Comparison of ENCODE assay signal across 8 cellular contexts in the genomic region with DNA sequence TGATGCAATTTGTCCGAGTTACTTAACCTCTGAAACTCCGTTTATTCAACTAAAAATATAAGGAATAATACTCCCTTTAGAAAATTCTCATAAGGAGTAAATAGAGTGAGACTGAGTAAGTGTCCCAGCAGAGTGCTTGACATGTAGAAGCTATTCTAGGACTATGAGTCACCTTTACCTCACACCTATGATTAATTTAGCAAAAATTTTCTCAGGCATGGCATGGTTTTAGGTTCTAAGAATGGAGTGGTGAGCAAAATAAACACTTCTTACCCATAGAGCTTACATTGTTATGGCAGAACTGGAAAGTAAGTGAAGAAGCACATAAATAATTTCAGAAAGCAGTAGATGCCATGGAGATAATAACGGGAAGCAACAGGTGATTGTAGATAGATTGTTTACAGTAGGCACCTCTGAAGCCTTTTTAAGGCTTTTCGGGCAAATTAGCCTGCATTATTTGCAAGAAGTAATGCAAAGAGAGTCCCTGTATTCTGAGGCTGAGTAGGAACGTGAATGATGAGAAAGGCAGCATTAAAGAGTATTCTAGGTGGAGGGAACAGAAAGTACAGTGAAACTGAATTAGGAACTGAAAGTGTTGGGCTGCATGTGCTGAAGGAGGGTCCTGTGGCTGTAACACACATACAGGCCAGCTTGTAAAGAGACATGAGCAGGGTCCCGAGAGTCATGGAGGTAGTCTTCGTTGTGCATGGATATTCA.
DNase-seq lines count a peak whose midpoint lies in the region; ATAC-seq and TF ChIP-seq lines count a peak whose summit lies in the region.

No MANE protein-coding gene starts in this region.

- intact Hi-C loops in esophagus squamous epithelium (cut with DNase I) = no loop called here

- peaks cover 3% of the 10 kb centered on the region for H3K36me3 Mint-ChIP-seq in activated naive CD8-positive, alpha-beta T cell treated with anti-CD3 and anti-CD28 coated beads, Interleukin-2, amount 50 U/mL, for 24 hours (ENCODE audit: low read depth)
- H3K36me3 Mint-ChIP-seq in activated naive CD8-positive, alpha-beta T cell treated with anti-CD3 and anti-CD28 coated beads for 36 hours = peaks cover 11% of the 10 kb centered on the region

- peaks cover 9% of the 10 kb centered on the region for H3K4me1 Mint-ChIP-seq in activated naive CD8-positive, alpha-beta T cell treated with anti-CD3 and anti-CD28 coated beads, Interleukin-2, amount 50 U/mL, for 24 hours
- peaks cover 12% of the 10 kb centered on the region for H3K4me1 Mint-ChIP-seq in activated naive CD8-positive, alpha-beta T cell treated with anti-CD3 and anti-CD28 coated beads for 36 hours

- 46 to 52% methylated on average over 7 of the region's 7 CpGs for WGBS in esophagus squamous epithelium, 2 donors

- no peak for TF ChIP-seq POLR2A in esophagus squamous epithelium (IDR thresholded peaks at IDR 0.05)

- no peaks in the 10 kb centered on the region for H3K9me3 ChIP-seq in esophagus squamous epithelium

- H3K27ac ChIP-seq in esophagus squamous epithelium (peak overlapping the region; percentile 39 to 79 (median 67)), coronary artery (no peak overlapping the region)

- DNase-seq in activated naive CD8-positive, alpha-beta T cell treated with anti-CD3 and anti-CD28 coated beads, Interleukin-2, amount 50 U/mL, for 24 hours = no peak
- no peak for DNase-seq in activated naive CD8-positive, alpha-beta T cell treated with anti-CD3 and anti-CD28 coated beads for 36 hours
- peak; percentile 68 for DNase-seq in NCI-H226
- DNase-seq in esophagus squamous epithelium (lab: John Stamatoyannopoulos, UW) = no peak
- DNase-seq in NCI-H2171 treated with DMSO at 0.1 percent for 48 hours (lab: John Stamatoyannopoulos, UW) = no peak
- DNase-seq in coronary artery (ENCODE audit: low spot score) = no peak
- no peak for DNase-seq in activated CD4-positive, alpha-beta T cell treated with anti-CD3 and anti-CD28 coated beads, Interleukin-2, amount 50 U/mL, for 1 hour

- H3K4me1 ChIP-seq in esophagus squamous epithelium = peaks cover 3 to 16% (median 4%) of the 10 kb centered on the region in 3 donors

- H3K36me3 ChIP-seq in esophagus squamous epithelium = no peaks in the 10 kb centered on the region

- H3K27me3 ChIP-seq in esophagus squamous epithelium = no peaks in the 10 kb centered on the region

- H3K27ac Mint-ChIP-seq in activated naive CD8-positive, alpha-beta T cell treated with anti-CD3 and anti-CD28 coated beads, Interleukin-2, amount 50 U/mL, for 24 hours = peak overlapping the region; percentile 20
- H3K27ac Mint-ChIP-seq in activated naive CD8-positive, alpha-beta T cell treated with anti-CD3 and anti-CD28 coated beads for 36 hours = no peak overlapping the region

- H3K4me3 ChIP-seq in esophagus squamous epithelium (no peak overlapping the region), coronary artery (no peak overlapping the region)

- no peak overlapping the region for H3K4me3 Mint-ChIP-seq in activated naive CD8-positive, alpha-beta T cell treated with anti-CD3 and anti-CD28 coated beads, Interleukin-2, amount 50 U/mL, for 24 hours
- H3K4me3 Mint-ChIP-seq in activated naive CD8-positive, alpha-beta T cell treated with anti-CD3 and anti-CD28 coated beads for 36 hours = no peak overlapping the region

- no peak for TF ChIP-seq CTCF in esophagus squamous epithelium (IDR thresholded peaks at IDR 0.05)
- TF ChIP-seq CTCF in coronary artery (IDR thresholded peaks at IDR 0.05) = no peak

- no peaks in the 10 kb centered on the region for H3K27me3 Mint-ChIP-seq in activated naive CD8-positive, alpha-beta T cell treated with anti-CD3 and anti-CD28 coated beads, Interleukin-2, amount 50 U/mL, for 24 hours
- H3K27me3 Mint-ChIP-seq in activated naive CD8-positive, alpha-beta T cell treated with anti-CD3 and anti-CD28 coated beads for 36 hours = no peaks in the 10 kb centered on the region

- H3K9me3 Mint-ChIP-seq in activated naive CD8-positive, alpha-beta T cell treated with anti-CD3 and anti-CD28 coated beads, Interleukin-2, amount 50 U/mL, for 24 hours = no peaks in the 10 kb centered on the region
- no peaks in the 10 kb centered on the region for H3K9me3 Mint-ChIP-seq in activated naive CD8-positive, alpha-beta T cell treated with anti-CD3 and anti-CD28 coated beads for 36 hours

- peak; percentile 83 for ATAC-seq in activated naive CD8-positive, alpha-beta T cell treated with anti-CD3 and anti-CD28 coated beads, Interleukin-2, amount 50 U/mL, for 24 hours
- ATAC-seq in HG02759 (IDR thresholded peaks at IDR 0.05; ENCODE audit: unreplicated experiment) = peak; percentile 98

Comparison
In these comparisons a context has a peak if more than half of its experiments do, and no peak if none do; other contexts are left out.
1. H3K27ac ChIP-seq: peak in esophagus squamous epithelium (4 of 4); none in coronary artery (0 of 2).